In the genomic region with DNA sequence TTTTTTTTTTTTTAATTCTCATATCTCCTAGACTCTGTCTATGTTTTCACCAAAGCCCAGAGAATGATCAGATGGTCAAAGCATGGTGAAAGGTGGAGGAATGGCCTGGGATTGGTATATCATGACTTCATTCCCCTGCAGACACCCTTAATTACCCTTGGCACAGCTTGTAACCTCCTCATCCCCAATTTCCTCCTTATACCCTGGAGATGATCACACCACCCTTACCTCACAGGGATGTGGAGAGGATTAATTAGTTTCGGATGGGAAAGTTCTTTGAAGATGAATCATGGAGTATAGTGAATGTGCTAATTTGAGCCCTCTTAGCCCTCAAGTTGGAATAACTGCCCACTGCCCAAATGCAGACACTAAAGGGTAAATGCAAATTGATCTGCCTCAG, we compare ENCODE assay signal across 21 cellular contexts.
"Had no signal": no experiment of that assay in that cellular context is flagged by ENCODE, and none has a peak within 500 bp of the region (broad histone marks: within the 10 kb centered on the region; RNA-seq: fewer than 3 reads in every experiment).

No MANE protein-coding gene starts in this region.

- H3K4me3 Mint-ChIP-seq: activated CD4-positive, alpha-beta memory T cell treated with anti-CD3 and anti-CD28 coated beads, Interleukin-2, amount 10 ng/mL, durations not matched to agents 7 days and 5 days; activated naive CD8-positive, alpha-beta T cell treated with anti-CD3 and anti-CD28 coated beads, Interleukin-2, amount 10 ng/mL, durations not matched to agents 7 days and 5 days; central memory CD8-positive, alpha-beta T cell; endodermal cell; naive thymus-derived CD4-positive, alpha-beta T cell had no signal

- H3K4me3 ChIP-seq: colonic mucosa, gastroesophageal sphincter, heart left ventricle, ovary, sigmoid colon, tibial artery had no signal

- H3K27ac ChIP-seq: brain microvascular endothelial cell, colonic mucosa, gastroesophageal sphincter, heart left ventricle, ovary, sigmoid colon, tibial artery had no signal

- H3K4me1 Mint-ChIP-seq: activated CD4-positive, alpha-beta memory T cell treated with anti-CD3 and anti-CD28 coated beads, Interleukin-2, amount 10 ng/mL, durations not matched to agents 7 days and 5 days; activated naive CD8-positive, alpha-beta T cell treated with anti-CD3 and anti-CD28 coated beads, Interleukin-2, amount 10 ng/mL, durations not matched to agents 7 days and 5 days; central memory CD8-positive, alpha-beta T cell; naive thymus-derived CD4-positive, alpha-beta T cell had no signal

- H3K36me3 Mint-ChIP-seq: activated naive CD8-positive, alpha-beta T cell treated with anti-CD3 and anti-CD28 coated beads, Interleukin-2, amount 10 ng/mL, durations not matched to agents 7 days and 5 days; naive thymus-derived CD4-positive, alpha-beta T cell had no signal

- ATAC-seq: gastroesophageal sphincter; heart left ventricle; naive thymus-derived CD4-positive, alpha-beta T cell; stimulated activated naive CD8-positive, alpha-beta T cell treated with anti-CD3 and anti-CD28 coated beads, Interleukin-15, Interleukin-2, amounts not matched to agents 100 U/mL and 50 U/mL, for 24 hours had no signal

- H3K36me3 ChIP-seq: brain microvascular endothelial cell, colonic mucosa, gastroesophageal sphincter, heart left ventricle, ovary, sigmoid colon, tibial artery had no signal

- H3K9me3 Mint-ChIP-seq: activated CD4-positive, alpha-beta memory T cell treated with anti-CD3 and anti-CD28 coated beads, Interleukin-2, amount 10 ng/mL, durations not matched to agents 7 days and 5 days; activated naive CD8-positive, alpha-beta T cell treated with anti-CD3 and anti-CD28 coated beads, Interleukin-2, amount 10 ng/mL, durations not matched to agents 7 days and 5 days; activated T-helper 2 cell treated with anti-CD3 and anti-CD28 coated beads, Interferon-gamma antibody, Interleukin-2, Interleukin-4, amounts not matched to agents 10 μg/mL and 5 μg/mL and 100 μg/mL, durations not matched to agents 14 hours and 24 hours and 36 hours; central memory CD8-positive, alpha-beta T cell; endodermal cell; naive thymus-derived CD4-positive, alpha-beta T cell had no signal

- DNase-seq: activated CD4-positive, alpha-beta memory T cell treated with anti-CD3 and anti-CD28 coated beads, Interleukin-2, amount 10 ng/mL, durations not matched to agents 7 days and 5 days; activated CD4-positive, alpha-beta T cell treated with anti-CD3 and anti-CD28 coated beads for 48 hours; activated CD4-positive, CD25-positive, alpha-beta regulatory T cell; activated naive CD4-positive, alpha-beta T cell treated with Interleukin-2 at 50 U/mL for 16 hours; activated naive CD8-positive, alpha-beta T cell treated with anti-CD3 and anti-CD28 coated beads, Interleukin-2, amount 10 ng/mL, durations not matched to agents 7 days and 5 days; activated T-cell treated with anti-CD3 and anti-CD28 coated beads, Interleukin-2, amount 50 U/mL, for 1 hour; amygdala; brain microvascular endothelial cell; colonic mucosa; endodermal cell; heart left ventricle; mesenchymal stem cell; naive thymus-derived CD4-positive, alpha-beta T cell; ovary; sigmoid colon; stimulated activated naive CD8-positive, alpha-beta T cell treated with anti-CD3 and anti-CD28 coated beads, Interleukin-15, Interleukin-2, amounts not matched to agents 100 U/mL and 50 U/mL, for 24 hours; substantia nigra; tibial artery had no signal

- H3K9me3 ChIP-seq: colonic mucosa, gastroesophageal sphincter, heart left ventricle, ovary, sigmoid colon, tibial artery had no signal

- H3K27me3 ChIP-seq: brain microvascular endothelial cell, colonic mucosa, gastroesophageal sphincter, heart left ventricle, ovary, sigmoid colon, tibial artery had no signal

- H3K27me3 Mint-ChIP-seq: activated CD4-positive, alpha-beta memory T cell treated with anti-CD3 and anti-CD28 coated beads, Interleukin-2, amount 10 ng/mL, durations not matched to agents 7 days and 5 days; central memory CD8-positive, alpha-beta T cell had no signal

- H3K4me1 ChIP-seq: colonic mucosa, gastroesophageal sphincter, heart left ventricle, sigmoid colon, tibial artery had no signal
